Comparison of ENCODE assay signal across 9 cellular contexts in the genomic region with DNA sequence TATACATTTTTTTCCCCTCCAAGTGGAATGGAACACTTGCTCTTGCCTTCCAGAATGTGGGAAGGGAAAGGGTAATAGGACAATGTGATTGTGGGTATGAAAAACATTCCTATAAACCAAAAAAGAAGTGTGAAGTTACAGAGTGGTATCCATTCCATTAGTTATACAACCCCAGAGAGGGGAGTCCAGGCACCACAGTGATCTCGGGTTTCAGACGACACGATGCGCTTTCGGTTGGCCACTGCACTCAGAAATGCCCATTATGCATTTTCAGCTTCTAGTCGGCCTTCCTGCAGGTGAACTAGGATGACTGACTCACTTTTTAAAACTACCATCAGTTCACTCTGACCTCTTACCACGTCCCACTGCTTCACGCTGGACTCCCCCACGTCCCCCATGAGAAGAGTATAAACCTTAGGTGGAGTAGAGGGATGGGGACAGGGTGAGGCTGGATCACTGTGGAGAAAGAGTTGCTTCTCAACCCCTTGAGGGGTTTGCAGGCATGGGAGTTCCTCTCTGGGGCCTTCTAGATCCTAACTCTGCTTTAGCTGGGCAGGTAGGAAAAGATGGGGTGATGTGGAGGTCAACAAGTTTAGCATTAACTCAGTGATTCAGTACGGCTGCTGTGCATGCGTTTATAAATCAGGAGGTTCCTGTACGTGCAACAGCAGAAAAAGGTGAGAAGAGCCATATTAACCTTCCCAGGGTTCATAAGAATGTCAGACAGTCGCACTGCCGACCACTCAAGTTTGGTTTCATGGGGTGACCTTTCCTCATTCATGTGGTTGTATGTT. TPM values are rescaled to one million over a fixed set of nuclear protein-coding genes. Genes with fewer than 3 reads are reported as not detected.
A peak's percentile ranks its signal among the peaks of the same experiment; 100 is the strongest.
DNase-seq lines count a peak whose midpoint lies in the region; ATAC-seq and TF ChIP-seq lines count a peak whose summit lies in the region.
"Had no signal": no experiment of that assay in that cellular context is flagged by ENCODE, and none has a peak within 500 bp of the region (broad histone marks: within the 10 kb centered on the region; RNA-seq: fewer than 3 reads in every experiment).

No MANE protein-coding gene starts in this region.

- H3K9me3 ChIP-seq in HUES64 (ENCODE audit: insufficient read depth, low read depth, low read length) (no peaks in the 10 kb centered on the region), body of pancreas (no peaks in the 10 kb centered on the region), mesenchymal stem cell (ENCODE audit: control insufficient read depth, low read length) (no peaks in the 10 kb centered on the region), thoracic aorta (no peaks in the 10 kb centered on the region)

- H2AFZ ChIP-seq in mesenchymal stem cell (ENCODE audit: low read depth, low read length), result no peak overlapping the region

- 0 out of 2 replicates have a peak overlapping the region, but pooled peaks have one; percentile 28 for H3K27ac ChIP-seq in HUES64 (ENCODE audit: low read depth, low read length)
- no peak overlapping the region for H3K27ac ChIP-seq in body of pancreas
- peak overlapping the region; percentile 38 for H3K27ac ChIP-seq in mesenchymal stem cell (ENCODE audit: low read length, poor library complexity, severe bottlenecking)
- H3K27ac ChIP-seq in thoracic aorta, result peak overlapping the region; percentile 91 to 95

- H4K91ac ChIP-seq in mesenchymal stem cell (ENCODE audit: low read length), result no peak overlapping the region

- intact Hi-C loops in body of pancreas (cut with DNase I), result no loop called here

- no peak overlapping the region for H3K9ac ChIP-seq in HUES64 (ENCODE audit: low read depth, low read length)
- H3K9ac ChIP-seq in mesenchymal stem cell (ENCODE audit: low read length), result no peak overlapping the region

- no peak overlapping the region for H3K4me3 ChIP-seq in HUES64 (ENCODE audit: low read length)
- H3K4me3 ChIP-seq in body of pancreas, result no peak overlapping the region
- H3K4me3 ChIP-seq in mesenchymal stem cell (ENCODE audit: insufficient read depth in 1 of 2, low read depth in 1 of 2, low read length in 2 of 2), result no peak overlapping the region
- no peak overlapping the region for H3K4me3 ChIP-seq in thoracic aorta
- H3K4me3 ChIP-seq: lung had no signal

- H3K27me3 ChIP-seq in HUES64 (ENCODE audit: insufficient read depth, low read length) (no peaks in the 10 kb centered on the region), body of pancreas (no peaks in the 10 kb centered on the region), mesenchymal stem cell (ENCODE audit: control insufficient read depth in 1 of 2, insufficient read depth in 1 of 2, low read length in 2 of 2) (no peaks in the 10 kb centered on the region), thoracic aorta (replicated peaks; ENCODE audit: insufficient read depth) (no peaks in the 10 kb centered on the region)

- peaks cover 36% of the 10 kb centered on the region for H3K79me1 ChIP-seq in mesenchymal stem cell (replicated peaks; ENCODE audit: low read length, poor library complexity, severe bottlenecking)

- H4K8ac ChIP-seq in mesenchymal stem cell (ENCODE audit: low read length), result no peak overlapping the region

- no peak overlapping the region for H2BK15ac ChIP-seq in mesenchymal stem cell (ENCODE audit: low read depth, poor library complexity, severe bottlenecking)

- no peak overlapping the region for H3K4ac ChIP-seq in mesenchymal stem cell (ENCODE audit: low read depth in 1 of 2, low read length in 2 of 2)

- H2AK5ac ChIP-seq in mesenchymal stem cell (ENCODE audit: low read length, severe bottlenecking), result no peak overlapping the region

- TF ChIP-seq CTCF in body of pancreas (IDR thresholded peaks at IDR 0.05) (no peak), thoracic aorta (IDR thresholded peaks at IDR 0.05) (no peak)

- H3K4me2 ChIP-seq in mesenchymal stem cell (ENCODE audit: low read length, poor library complexity, severe bottlenecking), result peak overlapping the region; percentile 1

- no peak for TF ChIP-seq POLR2A in body of pancreas (IDR thresholded peaks at IDR 0.05)

- peak; percentile 33 for ATAC-seq in body of pancreas
- no peak for ATAC-seq in thoracic aorta (ENCODE audit: insufficient number of reproducible peaks, low FRiP score, low read depth)
- ATAC-seq in GM18498 (IDR thresholded peaks at IDR 0.05; ENCODE audit: unreplicated experiment), result no peak
- ATAC-seq in GM18870 (IDR thresholded peaks at IDR 0.05; ENCODE audit: unreplicated experiment), result no peak

- DNase-seq in body of pancreas (no peak), mesenchymal stem cell (no peak), thoracic aorta (ENCODE audit: low spot score) (no peak), Kasumi-1 (lab: John Stamatoyannopoulos, UW) (no peak)
- DNase-seq: activated naive CD4-positive, alpha-beta T cell treated with anti-CD3 and anti-CD28 coated beads for 36 hours had no signal

- H2BK12ac ChIP-seq in mesenchymal stem cell (ENCODE audit: low read length in 2 of 2), result no peak overlapping the region

- no peak overlapping the region for H3K23ac ChIP-seq in mesenchymal stem cell (ENCODE audit: low read length in 2 of 2)

- no peak overlapping the region for H2BK120ac ChIP-seq in mesenchymal stem cell (ENCODE audit: low read depth, low read length)

- no peak overlapping the region for H2BK5ac ChIP-seq in mesenchymal stem cell (ENCODE audit: low read depth, low read length, poor library complexity, severe bottlenecking)

- 85% methylated on average over 14 of the region's 14 CpGs for WGBS in HUES64
- WGBS in body of pancreas, 2 donors, result 76% methylated on average over 14 of the region's 14 CpGs
- WGBS in mesenchymal stem cell, result 98% methylated on average over 14 of the region's 14 CpGs

- H3K36me3 ChIP-seq in HUES64 (ENCODE audit: insufficient read depth, low read length), result peaks cover 68% of the 10 kb centered on the region
- no peaks in the 10 kb centered on the region for H3K36me3 ChIP-seq in body of pancreas (replicated peaks in 1 of 2; ENCODE audit: insufficient read depth in 1 of 2, low read depth in 2 of 2)
- H3K36me3 ChIP-seq in mesenchymal stem cell (ENCODE audit: control insufficient read depth in 1 of 2, insufficient read depth in 2 of 2, low read depth in 1 of 2, low read length in 2 of 2), result peaks cover 28 to 44% of the 10 kb centered on the region in 2 experiments
- peaks cover 14% of the 10 kb centered on the region for H3K36me3 ChIP-seq in thoracic aorta

- peak overlapping the region in 1 of 2 experiments; percentile 49 for H3K18ac ChIP-seq in mesenchymal stem cell (ENCODE audit: low read depth in 1 of 2, low read length in 2 of 2)

- no peak overlapping the region for H3K14ac ChIP-seq in mesenchymal stem cell (ENCODE audit: low read length in 2 of 2)

- peaks cover 55% of the 10 kb centered on the region for H3K4me1 ChIP-seq in HUES64 (ENCODE audit: insufficient read depth, low read length)
- peaks cover 20% of the 10 kb centered on the region for H3K4me1 ChIP-seq in body of pancreas
- H3K4me1 ChIP-seq in mesenchymal stem cell (ENCODE audit: control insufficient read depth, insufficient read depth, low read depth, low read length), result peaks cover 23% of the 10 kb centered on the region
- H3K4me1 ChIP-seq in thoracic aorta (ENCODE audit: control insufficient read depth in 1 of 2, low read depth in 2 of 2), result peaks cover 34 to 71% of the 10 kb centered on the region in 2 donors

RNA-seq across cellular contexts. Expression of gene ZNF532, which starts 50.5 kb away (rescaled TPM):
- polyA plus RNA-seq in HUES64 (2013, experiment 1 of 2), result 106 TPM
- polyA plus RNA-seq in HUES64 (2013, experiment 2 of 2), result 100 TPM
- total RNA-seq in body of pancreas (10 to 100 TPM; 12.2 to 52.1 TPM), thoracic aorta (100 to 1,000 TPM; 133 to 211 TPM)
- polyA plus RNA-seq in mesenchymal stem cell (2013, experiment 1 of 2), result 65.7 TPM
- 65.9 TPM for polyA plus RNA-seq in mesenchymal stem cell (2013, experiment 2 of 2)

Comparison
In these comparisons a context has a peak if more than half of its experiments do, and no peak if none do; other contexts are left out.
1. H3K27ac ChIP-seq: peak in HUES64 (single experiment), mesenchymal stem cell (single experiment) and thoracic aorta (2 of 2); none in body of pancreas (0 of 4).